Comparison of ENCODE assay signal across 10 cellular contexts in genomic region chr7:142939226-142939910, GRCh38. TPM values are rescaled to one million over a fixed set of nuclear protein-coding genes. Genes with fewer than 3 reads are reported as not detected.
DNase-seq lines count a peak whose midpoint lies in the region; ATAC-seq, FAIRE-seq and TF ChIP-seq lines count a peak whose summit lies in the region.
"Had no signal": no experiment of that assay in that cellular context is flagged by ENCODE, and none has a peak within 500 bp of the region (broad histone marks: within the 10 kb centered on the region; RNA-seq: fewer than 3 reads in every experiment).

LLCFC1 (plus strand) TSS chr7:142939484; CDS start chr7:142939622, 138 bp downstream.

- H3K4me3 Mint-ChIP-seq in GM23338: no peak within 1 kb of the TSS
- no peak within 1 kb of the TSS for H3K4me3 Mint-ChIP-seq in activated T-helper 17 cell treated with anti-CD3 and anti-CD28 coated beads, Interleukin-2, amount 50 U/mL, for 72 hours
- H3K4me3 Mint-ChIP-seq: dendritic cell treated with granulocyte-macrophage colony-stimulating factor and Interleukin-4, amounts not matched to agents 40 ng/mL and 50 ng/mL, for 4 days had no signal

- peak within 1 kb of the TSS; percentile 90; the same call in 1 of the 2 replicates for H2AFZ ChIP-seq in GM23338

- H3F3A ChIP-seq in GM23338 (replicated peaks; ENCODE audit: low read depth): no peaks in the 10 kb centered on the region

- FAIRE-seq in frontal cortex (lab: Jason Lieb, UNC): no peak

- no peak within 1 kb of the TSS for H3K4me2 ChIP-seq in GM23338

- H3K9me3 Mint-ChIP-seq in GM23338: no peaks in the 10 kb centered on the region
- no peaks in the 10 kb centered on the region for H3K9me3 Mint-ChIP-seq in activated T-helper 17 cell treated with anti-CD3 and anti-CD28 coated beads, Interleukin-2, amount 50 U/mL, for 72 hours
- H3K9me3 Mint-ChIP-seq: dendritic cell treated with granulocyte-macrophage colony-stimulating factor and Interleukin-4, amounts not matched to agents 40 ng/mL and 50 ng/mL, for 4 days had no signal

- no peaks in the 10 kb centered on the region for H3K9me3 ChIP-seq in lower lobe of right lung
- H3K9me3 ChIP-seq: right lobe of liver had no signal

- ATAC-seq in GM23338 (peak; percentile 97), lower lobe of right lung (peak; percentile 10 to 13)
- no peak for ATAC-seq in activated T-helper 17 cell treated with anti-CD3 and anti-CD28 coated beads, Interleukin-2, amount 50 U/mL, for 72 hours (replicated peaks)

- H3K4me3 ChIP-seq in GM23338 (no peak within 1 kb of the TSS), lower lobe of right lung (no peak within 1 kb of the TSS)
- H3K4me3 ChIP-seq: right lobe of liver had no signal

- POLR2A ChIA-PET in GM10248 (lab: Yijun Ruan, JAX): no interaction called here

- intact Hi-C loops in lower lobe of right lung (cut with DNase I): no loop called here

- H3K4me1 Mint-ChIP-seq in GM23338: peaks cover 3% of the 10 kb centered on the region
- H3K4me1 Mint-ChIP-seq in activated T-helper 17 cell treated with anti-CD3 and anti-CD28 coated beads, Interleukin-2, amount 50 U/mL, for 72 hours: peaks cover 6% of the 10 kb centered on the region

- H4K20me1 ChIP-seq in GM23338 (replicated peaks; ENCODE audit: insufficient read depth): no peaks in the 10 kb centered on the region

- H3K27me3 Mint-ChIP-seq in GM23338 (ENCODE audit: insufficient read depth, low read depth, poor library complexity): peaks cover 6% of the 10 kb centered on the region
- peaks cover 26% of the 10 kb centered on the region for H3K27me3 Mint-ChIP-seq in activated T-helper 17 cell treated with anti-CD3 and anti-CD28 coated beads, Interleukin-2, amount 50 U/mL, for 72 hours

- H3K4me1 ChIP-seq in GM23338 (ENCODE audit: insufficient read depth) (no peaks in the 10 kb centered on the region), lower lobe of right lung (no peaks in the 10 kb centered on the region)
- H3K4me1 ChIP-seq: right lobe of liver had no signal

- H3K9me2 ChIP-seq in GM23338 (ENCODE audit: insufficient read depth): 0 out of 2 replicates have a peak, but pooled peaks cover 7% of the 10 kb centered on the region

- DNase-seq in GM10248 (ENCODE audit: extremely low spot score) (peak; percentile 48), GM23338 (ENCODE audit: low spot score) (peak; percentile 84), SW480 (ENCODE audit: low spot score) (peak; percentile 59), lower lobe of right lung (no peak), frontal cortex (ENCODE audit: low spot score in 2 of 2) (no peak), globus pallidus (ENCODE audit: low spot score) (no peak)
- no peak for DNase-seq in activated effector memory CD4-positive, alpha-beta T cell treated with anti-CD3 and anti-CD28 coated beads, Interleukin-2, amount 50 U/mL, for 16 hours
- DNase-seq: right lobe of liver had no signal

- peak within 1 kb of the TSS; percentile 10; the same call in 1 of the 2 replicates for H3K27ac Mint-ChIP-seq in GM23338
- H3K27ac Mint-ChIP-seq in activated T-helper 17 cell treated with anti-CD3 and anti-CD28 coated beads, Interleukin-2, amount 50 U/mL, for 72 hours: no peak within 1 kb of the TSS
- H3K27ac Mint-ChIP-seq: dendritic cell treated with granulocyte-macrophage colony-stimulating factor and Interleukin-4, amounts not matched to agents 40 ng/mL and 50 ng/mL, for 4 days had no signal

- CTCF ChIA-PET in GM10248 (lab: Yijun Ruan, JAX): no interaction called here

- TF ChIP-seq CTCF in GM10248 (IDR thresholded peaks at IDR 0.05; ENCODE audit: control extremely low read depth, extremely low read depth, low read depth, missing control alignments) (no peak), GM23338 (conservative IDR thresholded peaks at IDR 0.05; ENCODE audit: low read depth in 2 of 2) (peak; percentile 72 to 80), lower lobe of right lung (IDR thresholded peaks at IDR 0.05) (no peak)

- H3K27me3 ChIP-seq in GM23338 (ENCODE audit: insufficient read depth): no peaks in the 10 kb centered on the region
- H3K27me3 ChIP-seq in lower lobe of right lung (ENCODE audit: low read depth): no peaks in the 10 kb centered on the region
- H3K27me3 ChIP-seq: right lobe of liver had no signal

- no peaks in the 10 kb centered on the region for H3K79me2 ChIP-seq in GM23338 (replicated peaks; ENCODE audit: insufficient read depth)

- H3K27ac ChIP-seq in GM23338 (ENCODE audit: low read depth) (no peak within 1 kb of the TSS), lower lobe of right lung (no peak within 1 kb of the TSS)
- H3K27ac ChIP-seq: right lobe of liver had no signal

- H3K36me3 Mint-ChIP-seq in GM23338 (ENCODE audit: low read depth): no peaks in the 10 kb centered on the region
- no peaks in the 10 kb centered on the region for H3K36me3 Mint-ChIP-seq in activated T-helper 17 cell treated with anti-CD3 and anti-CD28 coated beads, Interleukin-2, amount 50 U/mL, for 72 hours (ENCODE audit: low read depth)

- no peaks in the 10 kb centered on the region for H3K36me3 ChIP-seq in GM23338 (ENCODE audit: insufficient read depth)
- no peaks in the 10 kb centered on the region for H3K36me3 ChIP-seq in lower lobe of right lung
- H3K36me3 ChIP-seq: right lobe of liver had no signal

TF ChIP-seq in GM23338, 12 proteins besides CTCF, POLR2A, EP300 and RAD21 (continues in another document):
- TF ChIP-seq JUNB (IDR thresholded peaks at IDR 0.05; ENCODE audit: unreplicated experiment): no peak
- no peak for TF ChIP-seq EZH2 (IDR thresholded peaks at IDR 0.05; ENCODE audit: low read depth, unreplicated experiment)
- TF ChIP-seq ZNF114 (CRISPR knock-in tag; IDR thresholded peaks at IDR 0.05): no peak
- no peak for TF ChIP-seq EZH2phosphoT487 (IDR thresholded peaks at IDR 0.05; ENCODE audit: unreplicated experiment)
- no peak for TF ChIP-seq POLR2AphosphoS5 (IDR thresholded peaks at IDR 0.05; ENCODE audit: low read depth)
- no peak for TF ChIP-seq REST (IDR thresholded peaks at IDR 0.05; ENCODE audit: unreplicated experiment)

RNA-seq across cellular contexts. Expression of gene LLCFC1, which starts in this region (rescaled TPM):
- not detected in 2 replicates for total RNA-seq in GM23338 (2014; rRNA removed; shearing (Covaris generic))
- not detected in 2 replicates for polyA plus RNA-seq in GM23338 (2016; fragmentation: Nextera tagmentation; extraction: Ambion mirVana)
- total RNA-seq in lower lobe of right lung (not detected), frontal cortex (not detected)
- total RNA-seq in activated T-helper 17 cell treated with anti-CD3 and anti-CD28 coated beads, Interleukin-2, amount 50 U/mL, for 72 hours: not detected
- total RNA-seq: right lobe of liver had no signal

Comparison
In these comparisons a context has a peak if more than half of its experiments do, and no peak if none do; other contexts are left out.
1. Peak in DNase-seq and ATAC-seq in GM23338; RNA of the gene not detected or under 1 TPM.
2. Peak in ATAC-seq in lower lobe of right lung; RNA of the gene not detected or under 1 TPM.
3. DNase-seq: peak in GM10248 (single experiment) and SW480 (single experiment); none in lower lobe of right lung (single experiment), activated effector memory CD4-positive, alpha-beta T cell treated with anti-CD3 and anti-CD28 coated beads, Interleukin-2, amount 50 U/mL, for 16 hours (single experiment), frontal cortex (0 of 2) and globus pallidus (single experiment).
4. CTCF ChIP-seq: peak in GM23338 (2 of 2); none in GM10248 (single experiment) and lower lobe of right lung (single experiment).